In genomic region chr16:67935402-67936123, GRCh38 we compare ENCODE assay signal across 8 cellular contexts. TPM values are rescaled to one million over a fixed set of nuclear protein-coding genes. Genes with fewer than 3 reads are reported as not detected.
DNase-seq lines count a peak whose midpoint lies in the region; ATAC-seq and TF ChIP-seq lines count a peak whose summit lies in the region.

No MANE protein-coding gene starts in this region.

- ATAC-seq in GM21619 (IDR thresholded peaks at IDR 0.05; ENCODE audit: unreplicated experiment), result peak; percentile 89

- peak overlapping the region; percentile 77 for H3K4me3 ChIP-seq in epithelial cell of proximal tubule (ENCODE audit: low read depth, low read length)

- no peak for TF ChIP-seq RAD21 in Ishikawa (IDR thresholded peaks at IDR 0.05; ENCODE audit: low read depth)

- peak; percentile 19; the same call in 1 of the 2 replicates for TF ChIP-seq EP300 in Ishikawa (IDR thresholded peaks at IDR 0.05; ENCODE audit: borderline replicate concordance)

- TF ChIP-seq CTCF in epithelial cell of proximal tubule (conservative IDR thresholded peaks at IDR 0.05; ENCODE audit: low read depth, low read length), result no peak

- DNase-seq in DMS153 treated with DMSO at 0.1 percent for 48 hours (lab: John Stamatoyannopoulos, UW; ENCODE audit: unreplicated experiment), result peak; percentile 96
- peak; percentile 83 for DNase-seq in OCI-M2 (lab: John Stamatoyannopoulos, UW; ENCODE audit: unreplicated experiment)
- DNase-seq in activated T-cell treated with anti-CD3 and anti-CD28 coated beads, Interleukin-2, amount 50 U/mL, for 1 hour, result peak; percentile 91
- peak; percentile 56 for DNase-seq in epithelial cell of proximal tubule (ENCODE audit: low read depth)
- DNase-seq in mucosa of gallbladder (ENCODE audit: low spot score), result peak; percentile 96
- peak; percentile 96 for DNase-seq in stimulated activated CD8-positive, alpha-beta memory T cell treated with anti-CD3 and anti-CD28 coated beads, Interleukin-4, amount 100 ng/mL, for 24 hours (ENCODE audit: low read depth)

TF ChIP-seq in Ishikawa, 13 proteins besides CTCF, POLR2A, EP300 and RAD21:
- TF ChIP-seq TEAD4 (IDR thresholded peaks at IDR 0.05) (no peak), ZBTB7A (IDR thresholded peaks at IDR 0.05; ENCODE audit: low read depth) (peak; percentile 83; the same call in 1 of the 2 replicates), YY1 (IDR thresholded peaks at IDR 0.05; ENCODE audit: low read depth) (peak; percentile 67; the same call in 1 of the 2 replicates), TCF12 (IDR thresholded peaks at IDR 0.05; ENCODE audit: low read depth) (no peak), CEBPB (IDR thresholded peaks at IDR 0.05) (no peak), TAF1 (IDR thresholded peaks at IDR 0.05; ENCODE audit: low read depth) (peak; percentile 84), FOXM1 (IDR thresholded peaks at IDR 0.05; ENCODE audit: borderline replicate concordance, low read depth) (no peak), CREB1 (IDR thresholded peaks at IDR 0.05; ENCODE audit: low read depth) (no peak), NFIC (IDR thresholded peaks at IDR 0.05) (peak; percentile 59), EGR1 (IDR thresholded peaks at IDR 0.05) (peak; percentile 86)
- TF ChIP-seq, protein P1, sequence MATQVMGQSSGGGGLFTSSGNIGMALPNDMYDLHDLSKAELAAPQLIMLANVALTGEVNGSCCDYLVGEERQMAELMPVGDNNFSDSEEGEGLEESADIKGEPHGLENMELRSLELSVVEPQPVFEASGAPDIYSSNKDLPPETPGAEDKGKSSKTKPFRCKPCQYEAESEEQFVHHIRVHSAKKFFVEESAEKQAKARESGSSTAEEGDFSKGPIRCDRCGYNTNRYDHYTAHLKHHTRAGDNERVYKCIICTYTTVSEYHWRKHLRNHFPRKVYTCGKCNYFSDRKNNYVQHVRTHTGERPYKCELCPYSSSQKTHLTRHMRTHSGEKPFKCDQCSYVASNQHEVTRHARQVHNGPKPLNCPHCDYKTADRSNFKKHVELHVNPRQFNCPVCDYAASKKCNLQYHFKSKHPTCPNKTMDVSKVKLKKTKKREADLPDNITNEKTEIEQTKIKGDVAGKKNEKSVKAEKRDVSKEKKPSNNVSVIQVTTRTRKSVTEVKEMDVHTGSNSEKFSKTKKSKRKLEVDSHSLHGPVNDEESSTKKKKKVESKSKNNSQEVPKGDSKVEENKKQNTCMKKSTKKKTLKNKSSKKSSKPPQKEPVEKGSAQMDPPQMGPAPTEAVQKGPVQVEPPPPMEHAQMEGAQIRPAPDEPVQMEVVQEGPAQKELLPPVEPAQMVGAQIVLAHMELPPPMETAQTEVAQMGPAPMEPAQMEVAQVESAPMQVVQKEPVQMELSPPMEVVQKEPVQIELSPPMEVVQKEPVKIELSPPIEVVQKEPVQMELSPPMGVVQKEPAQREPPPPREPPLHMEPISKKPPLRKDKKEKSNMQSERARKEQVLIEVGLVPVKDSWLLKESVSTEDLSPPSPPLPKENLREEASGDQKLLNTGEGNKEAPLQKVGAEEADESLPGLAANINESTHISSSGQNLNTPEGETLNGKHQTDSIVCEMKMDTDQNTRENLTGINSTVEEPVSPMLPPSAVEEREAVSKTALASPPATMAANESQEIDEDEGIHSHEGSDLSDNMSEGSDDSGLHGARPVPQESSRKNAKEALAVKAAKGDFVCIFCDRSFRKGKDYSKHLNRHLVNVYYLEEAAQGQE (IDR thresholded peaks at IDR 0.05; ENCODE audit: low read depth), result no peak
- TF ChIP-seq, protein P2, sequence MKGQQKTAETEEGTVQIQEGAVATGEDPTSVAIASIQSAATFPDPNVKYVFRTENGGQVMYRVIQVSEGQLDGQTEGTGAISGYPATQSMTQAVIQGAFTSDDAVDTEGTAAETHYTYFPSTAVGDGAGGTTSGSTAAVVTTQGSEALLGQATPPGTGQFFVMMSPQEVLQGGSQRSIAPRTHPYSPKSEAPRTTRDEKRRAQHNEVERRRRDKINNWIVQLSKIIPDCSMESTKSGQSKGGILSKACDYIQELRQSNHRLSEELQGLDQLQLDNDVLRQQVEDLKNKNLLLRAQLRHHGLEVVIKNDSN (IDR thresholded peaks at IDR 0.05), result peak; percentile 93
- TF ChIP-seq, protein P3, sequence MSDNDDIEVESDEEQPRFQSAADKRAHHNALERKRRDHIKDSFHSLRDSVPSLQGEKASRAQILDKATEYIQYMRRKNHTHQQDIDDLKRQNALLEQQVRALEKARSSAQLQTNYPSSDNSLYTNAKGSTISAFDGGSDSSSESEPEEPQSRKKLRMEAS (IDR thresholded peaks at IDR 0.05), result peak; percentile 98
TF ChIP-seq in Ishikawa: peak in this region for 7.

RNA-seq across cellular contexts. Expression of gene PSMB10, which starts 1.1 kb away (rescaled TPM):
- total RNA-seq in epithelial cell of proximal tubule (54.1 and 58.1 TPM in 2 replicates), mucosa of gallbladder (68.8 TPM)

RNA-seq across cellular contexts. Expression of gene CTRL, which starts 3.9 kb away (rescaled TPM):
- total RNA-seq in epithelial cell of proximal tubule (1.6 and 2.1 TPM in 2 replicates), mucosa of gallbladder (1.1 TPM)

RNA-seq across cellular contexts. Expression of gene LCAT, which starts 8.4 kb away (rescaled TPM):
- total RNA-seq in epithelial cell of proximal tubule (7.5 TPM in 2 replicates), mucosa of gallbladder (30.3 TPM)

RNA-seq across cellular contexts. Expression of gene SLC12A4, which starts 32.9 kb away (rescaled TPM):
- total RNA-seq in epithelial cell of proximal tubule (46.8 and 50.7 TPM in 2 replicates), mucosa of gallbladder (76.6 TPM)

RNA-seq across cellular contexts. Expression of gene PSKH1, which starts 42.5 kb away (rescaled TPM):
- total RNA-seq in epithelial cell of proximal tubule (6.7 and 8.1 TPM in 2 replicates), mucosa of gallbladder (31.6 TPM)

Comparison
In these comparisons a context has a peak if more than half of its experiments do, and no peak if none do; other contexts are left out.
1. Peak in every context shown above with its lines: DNase-seq, ATAC-seq and H3K4me3 ChIP-seq.